Comparison of ENCODE assay signal across 1 cellular context in genomic region chr5:115586525-115587146, GRCh38.
TF ChIP-seq lines count a peak whose summit lies in the region.

No MANE protein-coding gene starts in this region.

TF ChIP-seq in endothelial cell of umbilical vein, 7 proteins besides CTCF, POLR2A, EP300 and RAD21 (continued from another document):
- TF ChIP-seq MYC (IDR thresholded peaks at IDR 0.05; ENCODE audit: low read depth, low read length): no peak
